ENCODE assay signal across 9 cellular contexts in genomic region chr3:150762662-150763121, GRCh38. TPM values are rescaled to one million over a fixed set of nuclear protein-coding genes. Genes with fewer than 3 reads are reported as not detected.
A peak's percentile ranks its signal among the peaks of the same experiment; 100 is the strongest.
DNase-seq lines count a peak whose midpoint lies in the region; ATAC-seq and TF ChIP-seq lines count a peak whose summit lies in the region.
"Had no signal": no experiment of that assay in that cellular context is flagged by ENCODE, and none has a peak within 500 bp of the region (broad histone marks: within the 10 kb centered on the region; RNA-seq: fewer than 3 reads in every experiment).

No MANE protein-coding gene starts in this region.

- peak; percentile 34 for DNase-seq in NOMO-1 treated with DMSO at 0.1 percent for 48 hours (lab: John Stamatoyannopoulos, UW; ENCODE audit: unreplicated experiment)
- no peak for DNase-seq in NOMO-1 (lab: John Stamatoyannopoulos, UW; ENCODE audit: unreplicated experiment in 2 of 2)
- DNase-seq in mucosa of descending colon = no peak
- DNase-seq in dedifferentiated amniotic fluid mesenchymal stem cell (ENCODE audit: extremely low spot score) = no peak
- no peak for DNase-seq in NCI-H2227 (lab: John Stamatoyannopoulos, UW; ENCODE audit: unreplicated experiment)
- no peak for DNase-seq in SK-N-DZ (ENCODE audit: low spot score)

- intact Hi-C loops in mucosa of descending colon (cut with DNase I, micrococcal nuclease) = no loop called here

- H3K4me1 ChIP-seq in mucosa of descending colon (ENCODE audit: low read depth) = peaks cover 52% of the 10 kb centered on the region

- peak overlapping the region in 3 of 5 experiments; percentile 93 to 97 (median 97) for H3K4me3 Mint-ChIP-seq in brain

- no peaks in the 10 kb centered on the region for H3K9me3 Mint-ChIP-seq in brain

- H3K4me3 ChIP-seq in mucosa of descending colon = peak overlapping the region; percentile 68

- peaks cover 27% of the 10 kb centered on the region for H3K36me3 Mint-ChIP-seq in brain

- H3K27ac Mint-ChIP-seq in brain = peak overlapping the region in 3 of 5 experiments; percentile 83 to 98 (median 98)

- H3K9me3 ChIP-seq in mucosa of descending colon = no peaks in the 10 kb centered on the region

- peaks cover 21% of the 10 kb centered on the region for H3K27me3 Mint-ChIP-seq in brain

- peaks cover 62% of the 10 kb centered on the region for H3K4me1 Mint-ChIP-seq in brain

- no peak for TF ChIP-seq CTCF in brain (conservative IDR thresholded peaks at IDR 0.05)
- TF ChIP-seq CTCF in mucosa of descending colon (IDR thresholded peaks at IDR 0.05) = no peak

- ATAC-seq in HG03175 (IDR thresholded peaks at IDR 0.05; ENCODE audit: unreplicated experiment) = peak; percentile 19
- no peak for ATAC-seq in mucosa of descending colon

- H3K36me3 ChIP-seq in mucosa of descending colon (ENCODE audit: low read depth) = no peaks in the 10 kb centered on the region

RNA-seq across cellular contexts. Expression of gene SIAH2, which starts 0.3 kb away (rescaled TPM):
- 29.4 TPM for polyA plus RNA-seq in brain (ENCODE audit: insufficient read depth, low read depth, low replicate concordance)
- 10 to 100 TPM; 17.2 to 31.8 (median 23.5) TPM for total RNA-seq in mucosa of descending colon
- polyA plus RNA-seq in SK-N-DZ (2014; cell fraction: cytosol; rRNA removed) = 25.4 and 25.6 TPM in 2 replicates
- 14.9 and 19.8 TPM in 2 replicates for polyA plus RNA-seq in SK-N-DZ (2014; cell fraction: nucleus; rRNA removed)

RNA-seq across cellular contexts. Expression of gene ERICH6, which starts 59.0 kb away (rescaled TPM):
- polyA plus RNA-seq in brain (ENCODE audit: insufficient read depth, low read depth, low replicate concordance) = not detected
- not detected for total RNA-seq in mucosa of descending colon
- polyA plus RNA-seq in SK-N-DZ (2014; cell fraction: cytosol; rRNA removed) = not detected in 2 replicates
- polyA plus RNA-seq in SK-N-DZ (2014; cell fraction: nucleus; rRNA removed) = not detected in 2 replicates
- total RNA-seq: Daoy had no signal
